26 cellular contexts compared by ENCODE assay signal in the genomic region with DNA sequence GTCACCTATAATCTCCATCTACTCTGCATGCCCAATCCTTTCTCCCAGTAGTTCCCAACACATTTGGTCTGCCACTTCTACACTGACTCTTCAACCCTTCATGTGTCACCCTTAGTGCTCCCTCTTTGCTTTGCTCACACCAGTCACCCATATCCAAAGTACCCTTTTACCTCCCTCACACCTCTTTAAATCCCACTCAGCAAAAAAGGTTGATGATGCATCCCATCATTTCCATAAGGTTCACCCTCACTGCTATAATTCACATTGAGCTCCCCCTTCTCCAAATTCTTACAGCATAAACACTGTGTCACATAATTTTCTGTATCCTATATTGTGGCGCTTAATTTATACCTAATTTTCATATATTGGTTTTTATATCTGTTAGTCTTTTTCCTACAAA.
"Had no signal": no experiment of that assay in that cellular context is flagged by ENCODE, and none has a peak within 500 bp of the region (broad histone marks: within the 10 kb centered on the region; RNA-seq: fewer than 3 reads in every experiment).

No MANE protein-coding gene starts in this region.

- H3K36me3 ChIP-seq: colonic mucosa, esophagus squamous epithelium, gastrocnemius medialis, heart right ventricle, left lung, lower lobe of right lung had no signal

- H3K27ac Mint-ChIP-seq: dendritic cell treated with granulocyte-macrophage colony-stimulating factor and Interleukin-4, amounts not matched to agents 40 ng/mL and 50 ng/mL, for 4 days; effector memory CD8-positive, alpha-beta T cell; endodermal cell had no signal

- H3K9me3 ChIP-seq: colonic mucosa, esophagus squamous epithelium, gastrocnemius medialis, heart right ventricle, left lung, lower lobe of right lung had no signal

- H3K27me3 ChIP-seq: colonic mucosa, esophagus squamous epithelium, gastrocnemius medialis, heart right ventricle, left lung had no signal

- H3K4me3 ChIP-seq: colonic mucosa, esophagus squamous epithelium, gastrocnemius medialis, heart right ventricle, left lung, lower lobe of right lung had no signal

- H3K4me3 Mint-ChIP-seq: dendritic cell treated with granulocyte-macrophage colony-stimulating factor and Interleukin-4, amounts not matched to agents 40 ng/mL and 50 ng/mL, for 4 days; effector memory CD8-positive, alpha-beta T cell; endodermal cell had no signal

- ATAC-seq: effector memory CD8-positive, alpha-beta T cell; esophagus mucosa; gastrocnemius medialis; heart right ventricle; left cardiac atrium; left lung; left ventricle myocardium superior; lower lobe of right lung had no signal

- H3K9me3 Mint-ChIP-seq: effector memory CD8-positive, alpha-beta T cell; endodermal cell had no signal

- H3K27ac ChIP-seq: colonic mucosa, epithelial cell of prostate, esophagus squamous epithelium, gastrocnemius medialis, heart right ventricle, left lung, lower lobe of right lung had no signal

- H3K4me1 ChIP-seq: colonic mucosa, left lung, lower lobe of right lung had no signal

- DNase-seq: colonic mucosa; cortex of kidney; effector CD8-positive, alpha-beta T cell; effector memory CD8-positive, alpha-beta T cell; endodermal cell; erythroblast; esophagus squamous epithelium; foreskin fibroblast; foreskin melanocyte; gastrocnemius medialis; glutamatergic neuron; head of caudate nucleus; heart right ventricle; hippocampal formation; left cardiac atrium; left lung; left ventricle myocardium superior; lower lobe of right lung; mesendoderm; midbrain had no signal

- FAIRE-seq: endometrium, islet of Langerhans, keratinocyte had no signal
